Comparison of ENCODE assay signal across 21 cellular contexts in genomic region chr17:6299275-6299674, GRCh38.
"Had no signal": no experiment of that assay in that cellular context is flagged by ENCODE, and none has a peak within 500 bp of the region (broad histone marks: within the 10 kb centered on the region; RNA-seq: fewer than 3 reads in every experiment).

No MANE protein-coding gene starts in this region.

- ATAC-seq: HepG2, Panc1 had no signal

- DNase-seq: IMR-90, Karpas-422, KG1, MM.1S, NCI-H1092 treated with DMSO at 0.1 percent for 48 hours, NCI-H1436, NCI-H187, NCI-H2029, NCI-H2081 treated with DMSO at 0.1 percent for 48 hours, NCI-H2171, NCI-H226, NCI-H446, NCI-H510A treated with DMSO at 0.1 percent for 48 hours, NCI-H526, NCI-H774, Right ventricle myocardium superior, SIG-M5 had no signal

- H3K27ac ChIP-seq: SJSA1, SK-N-MC had no signal

- H3K4me1 ChIP-seq: SJSA1 had no signal

- H3K9me3 ChIP-seq: SJSA1 had no signal

- H3K36me3 ChIP-seq: SJSA1 had no signal

- H3K4me3 ChIP-seq: SJSA1, SK-N-MC had no signal
